ENCODE assay signal across 1 cellular context in the genomic region with DNA sequence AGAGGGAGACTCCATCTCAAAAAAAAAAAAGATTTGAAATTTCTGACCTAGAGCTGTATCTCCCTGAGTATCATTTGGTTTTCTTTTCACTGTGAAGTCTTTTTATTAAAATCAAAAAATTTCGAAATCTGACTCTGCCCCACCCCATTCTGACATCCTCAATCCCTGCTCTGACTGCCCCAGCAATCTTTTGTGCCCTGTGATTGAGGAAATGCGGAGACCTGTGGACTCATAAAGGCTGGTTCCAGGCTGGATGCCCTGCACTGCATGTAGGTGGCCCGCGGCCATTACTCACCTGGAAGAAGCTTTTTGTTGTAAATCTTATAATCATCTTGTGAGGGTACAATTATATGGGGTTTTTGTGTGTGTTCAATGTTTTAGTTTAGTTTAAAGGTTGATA.
TF ChIP-seq lines count a peak whose summit lies in the region.

No MANE protein-coding gene starts in this region.

TF ChIP-seq in WTC11, 78 proteins besides CTCF, POLR2A, EP300 and RAD21 (continued from another document):
- TF ChIP-seq, protein P1, sequence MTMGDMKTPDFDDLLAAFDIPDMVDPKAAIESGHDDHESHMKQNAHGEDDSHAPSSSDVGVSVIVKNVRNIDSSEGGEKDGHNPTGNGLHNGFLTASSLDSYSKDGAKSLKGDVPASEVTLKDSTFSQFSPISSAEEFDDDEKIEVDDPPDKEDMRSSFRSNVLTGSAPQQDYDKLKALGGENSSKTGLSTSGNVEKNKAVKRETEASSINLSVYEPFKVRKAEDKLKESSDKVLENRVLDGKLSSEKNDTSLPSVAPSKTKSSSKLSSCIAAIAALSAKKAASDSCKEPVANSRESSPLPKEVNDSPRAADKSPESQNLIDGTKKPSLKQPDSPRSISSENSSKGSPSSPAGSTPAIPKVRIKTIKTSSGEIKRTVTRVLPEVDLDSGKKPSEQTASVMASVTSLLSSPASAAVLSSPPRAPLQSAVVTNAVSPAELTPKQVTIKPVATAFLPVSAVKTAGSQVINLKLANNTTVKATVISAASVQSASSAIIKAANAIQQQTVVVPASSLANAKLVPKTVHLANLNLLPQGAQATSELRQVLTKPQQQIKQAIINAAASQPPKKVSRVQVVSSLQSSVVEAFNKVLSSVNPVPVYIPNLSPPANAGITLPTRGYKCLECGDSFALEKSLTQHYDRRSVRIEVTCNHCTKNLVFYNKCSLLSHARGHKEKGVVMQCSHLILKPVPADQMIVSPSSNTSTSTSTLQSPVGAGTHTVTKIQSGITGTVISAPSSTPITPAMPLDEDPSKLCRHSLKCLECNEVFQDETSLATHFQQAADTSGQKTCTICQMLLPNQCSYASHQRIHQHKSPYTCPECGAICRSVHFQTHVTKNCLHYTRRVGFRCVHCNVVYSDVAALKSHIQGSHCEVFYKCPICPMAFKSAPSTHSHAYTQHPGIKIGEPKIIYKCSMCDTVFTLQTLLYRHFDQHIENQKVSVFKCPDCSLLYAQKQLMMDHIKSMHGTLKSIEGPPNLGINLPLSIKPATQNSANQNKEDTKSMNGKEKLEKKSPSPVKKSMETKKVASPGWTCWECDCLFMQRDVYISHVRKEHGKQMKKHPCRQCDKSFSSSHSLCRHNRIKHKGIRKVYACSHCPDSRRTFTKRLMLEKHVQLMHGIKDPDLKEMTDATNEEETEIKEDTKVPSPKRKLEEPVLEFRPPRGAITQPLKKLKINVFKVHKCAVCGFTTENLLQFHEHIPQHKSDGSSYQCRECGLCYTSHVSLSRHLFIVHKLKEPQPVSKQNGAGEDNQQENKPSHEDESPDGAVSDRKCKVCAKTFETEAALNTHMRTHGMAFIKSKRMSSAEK (CRISPR knock-in tag; IDR thresholded peaks at IDR 0.05; ENCODE audit: borderline replicate concordance) = no peak
- no peak for TF ChIP-seq NR1H2 (CRISPR knock-in tag; IDR thresholded peaks at IDR 0.05)
- TF ChIP-seq, protein P2, sequence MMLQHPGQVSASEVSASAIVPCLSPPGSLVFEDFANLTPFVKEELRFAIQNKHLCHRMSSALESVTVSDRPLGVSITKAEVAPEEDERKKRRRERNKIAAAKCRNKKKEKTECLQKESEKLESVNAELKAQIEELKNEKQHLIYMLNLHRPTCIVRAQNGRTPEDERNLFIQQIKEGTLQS (CRISPR knock-in tag; conservative IDR thresholded peaks at IDR 0.05) = no peak
- TF ChIP-seq, protein P3, sequence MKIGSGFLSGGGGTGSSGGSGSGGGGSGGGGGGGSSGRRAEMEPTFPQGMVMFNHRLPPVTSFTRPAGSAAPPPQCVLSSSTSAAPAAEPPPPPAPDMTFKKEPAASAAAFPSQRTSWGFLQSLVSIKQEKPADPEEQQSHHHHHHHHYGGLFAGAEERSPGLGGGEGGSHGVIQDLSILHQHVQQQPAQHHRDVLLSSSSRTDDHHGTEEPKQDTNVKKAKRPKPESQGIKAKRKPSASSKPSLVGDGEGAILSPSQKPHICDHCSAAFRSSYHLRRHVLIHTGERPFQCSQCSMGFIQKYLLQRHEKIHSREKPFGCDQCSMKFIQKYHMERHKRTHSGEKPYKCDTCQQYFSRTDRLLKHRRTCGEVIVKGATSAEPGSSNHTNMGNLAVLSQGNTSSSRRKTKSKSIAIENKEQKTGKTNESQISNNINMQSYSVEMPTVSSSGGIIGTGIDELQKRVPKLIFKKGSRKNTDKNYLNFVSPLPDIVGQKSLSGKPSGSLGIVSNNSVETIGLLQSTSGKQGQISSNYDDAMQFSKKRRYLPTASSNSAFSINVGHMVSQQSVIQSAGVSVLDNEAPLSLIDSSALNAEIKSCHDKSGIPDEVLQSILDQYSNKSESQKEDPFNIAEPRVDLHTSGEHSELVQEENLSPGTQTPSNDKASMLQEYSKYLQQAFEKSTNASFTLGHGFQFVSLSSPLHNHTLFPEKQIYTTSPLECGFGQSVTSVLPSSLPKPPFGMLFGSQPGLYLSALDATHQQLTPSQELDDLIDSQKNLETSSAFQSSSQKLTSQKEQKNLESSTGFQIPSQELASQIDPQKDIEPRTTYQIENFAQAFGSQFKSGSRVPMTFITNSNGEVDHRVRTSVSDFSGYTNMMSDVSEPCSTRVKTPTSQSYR (CRISPR knock-in tag; IDR thresholded peaks at IDR 0.05) = no peak
- no peak for TF ChIP-seq IRF1 (CRISPR knock-in tag; IDR thresholded peaks at IDR 0.05)
- TF ChIP-seq OVOL2 (CRISPR knock-in tag; IDR thresholded peaks at IDR 0.05; ENCODE audit: borderline replicate concordance) = no peak
TF ChIP-seq in WTC11: peak in this region for 0.
